ENCODE assay signal across 9 cellular contexts in genomic region chr4:1172971-1173757, GRCh38. TPM values are rescaled to one million over a fixed set of nuclear protein-coding genes. Genes with fewer than 3 reads are reported as not detected.
DNase-seq lines count a peak whose midpoint lies in the region; ATAC-seq and TF ChIP-seq lines count a peak whose summit lies in the region.
"Had no signal": no experiment of that assay in that cellular context is flagged by ENCODE, and none has a peak within 500 bp of the region (broad histone marks: within the 10 kb centered on the region; RNA-seq: fewer than 3 reads in every experiment).

No MANE protein-coding gene starts in this region.

- H3K4me2 ChIP-seq in SK-N-SH: no peak overlapping the region

- H3K9me2 ChIP-seq in SK-N-SH: no peaks in the 10 kb centered on the region

- TF ChIP-seq CTCF in SK-N-SH (IDR thresholded peaks at IDR 0.05) (no peak), lung (IDR thresholded peaks at IDR 0.05; ENCODE audit: control extremely low read depth, extremely low read depth) (no peak), tibial nerve (IDR thresholded peaks at IDR 0.05) (no peak)

- CTCF ChIA-PET in SK-N-SH (lab: Yijun Ruan, JAX): interaction anchor here (1.6 kb wide), 1 partner anchor 60 kb away, joined by 4 read pairs; no protein-coding TSS in a partner anchor

- no peak for TF ChIP-seq EP300 in SK-N-SH (IDR thresholded peaks at IDR 0.05; ENCODE audit: borderline replicate concordance in 1 of 2, low read depth in 1 of 2, low read length in 1 of 2)
- peak in 1 of 2 donors; percentile 74 for TF ChIP-seq EP300 in tibial nerve (IDR thresholded peaks at IDR 0.05)

- WGBS in SK-N-SH (ENCODE audit: low lambda C conversion rate): 77% methylated on average over 13 of the region's 20 CpGs
- 58 to 59% methylated on average over 19 of the region's 20 CpGs for WGBS in lung, 2 donors
- 45 to 51% methylated on average over 19 to 20 of the region's 20 CpGs for WGBS in tibial nerve, 2 donors

- H3K4me1 ChIP-seq in SK-N-SH (ENCODE audit: control insufficient read depth in 1 of 2, insufficient read depth in 2 of 2, low read depth in 1 of 2, low read length in 1 of 2): peaks cover 0 to 2% of the 10 kb centered on the region in 2 experiments; a peak in 1 of 4 replicates
- peaks cover 0 to 16% of the 10 kb centered on the region in 2 donors for H3K4me1 ChIP-seq in lung (ENCODE audit: control insufficient read depth in 2 of 2, insufficient read depth in 2 of 2, low read length in 2 of 2)
- peaks cover 0 to 49% (median 21%) of the 10 kb centered on the region in 4 donors for H3K4me1 ChIP-seq in tibial nerve

- no peaks in the 10 kb centered on the region for H4K20me1 ChIP-seq in SK-N-SH (ENCODE audit: insufficient read depth)

- no peaks in the 10 kb centered on the region for H3F3A ChIP-seq in SK-N-SH (replicated peaks; ENCODE audit: insufficient read depth)

- peak; percentile 38 for DNase-seq in SK-N-SH
- peak; percentile 97 for DNase-seq in epidermal melanocyte (ENCODE audit: insufficient read length, low spot score)
- DNase-seq in lung (ENCODE audit: low spot score): no peak
- DNase-seq in tibial nerve (ENCODE audit: low spot score in 2 of 2): peak in 1 of 2 donors; percentile 61
- DNase-seq in activated T-cell treated with anti-CD3 and anti-CD28 coated beads for 4 hours: no peak
- no peak for DNase-seq in DMS79 (lab: John Stamatoyannopoulos, UW)

- H3K9ac ChIP-seq in SK-N-SH: no peak overlapping the region

- TF ChIP-seq RAD21 in SK-N-SH (IDR thresholded peaks at IDR 0.05; ENCODE audit: low read length): no peak

- H3K9me3 ChIP-seq in SK-N-SH: no peaks in the 10 kb centered on the region
- H3K9me3 ChIP-seq in lung (ENCODE audit: control insufficient read depth in 2 of 2, insufficient read depth in 1 of 2, low read length in 1 of 2): no peaks in the 10 kb centered on the region
- H3K9me3 ChIP-seq in tibial nerve: no peaks in the 10 kb centered on the region
- H3K9me3 ChIP-seq: mucosa of descending colon had no signal

- POLR2A ChIA-PET in SK-N-SH (lab: Yijun Ruan, JAX): no interaction called here

- no peak for TF ChIP-seq POLR2A in tibial nerve (IDR thresholded peaks at IDR 0.05)

- ATAC-seq in SK-N-SH treated with all-trans-retinoic acid at 6 μM for 48 hours (no peak), lung (ENCODE audit: insufficient read depth, low FRiP score) (no peak), GM21825 (IDR thresholded peaks at IDR 0.05; ENCODE audit: unreplicated experiment) (no peak)

- H3K27me3 ChIP-seq in SK-N-SH (ENCODE audit: insufficient read depth): peaks cover 12% of the 10 kb centered on the region
- H3K27me3 ChIP-seq in lung (ENCODE audit: control insufficient read depth, insufficient read depth): no peaks in the 10 kb centered on the region
- H3K27me3 ChIP-seq in tibial nerve: peaks cover 0 to 29% of the 10 kb centered on the region in 2 donors

- H2AFZ ChIP-seq in SK-N-SH (ENCODE audit: low read depth): no peak overlapping the region

- H3K4me3 ChIP-seq in SK-N-SH (ENCODE audit: low read depth in 2 of 2, low read length in 1 of 2) (no peak overlapping the region), lung (no peak overlapping the region), tibial nerve (no peak overlapping the region)
- H3K4me3 ChIP-seq: mucosa of descending colon had no signal

- H3K36me3 ChIP-seq in SK-N-SH (replicated peaks in 1 of 2; ENCODE audit: control insufficient read depth in 1 of 2, insufficient read depth in 2 of 2, low read length in 1 of 2) (no peaks in the 10 kb centered on the region), lung (ENCODE audit: control insufficient read depth in 2 of 2, insufficient read depth in 2 of 2, low read length in 2 of 2) (no peaks in the 10 kb centered on the region), tibial nerve (peaks cover 0 to 8% (median 0%) of the 10 kb centered on the region in 3 donors)

- no peak overlapping the region for H3K27ac ChIP-seq in SK-N-SH (ENCODE audit: low read depth in 2 of 2, low read length in 1 of 2)
- H3K27ac ChIP-seq in lung (ENCODE audit: low read depth in 1 of 2, low read length in 1 of 2): peak overlapping the region; percentile 1 to 40
- H3K27ac ChIP-seq in tibial nerve: peak overlapping the region in 3 of 4 donors; percentile 48 to 78 (median 78)

- no peaks in the 10 kb centered on the region for H3K79me2 ChIP-seq in SK-N-SH (ENCODE audit: insufficient read depth)

TF ChIP-seq in SK-N-SH, 30 proteins besides CTCF, POLR2A, EP300 and RAD21:
- TF ChIP-seq USF2 (IDR thresholded peaks at IDR 0.05; ENCODE audit: borderline replicate concordance, low read depth, low read length): no peak
- TF ChIP-seq ELF1 (IDR thresholded peaks at IDR 0.05): no peak
- TF ChIP-seq NRF1 (IDR thresholded peaks at IDR 0.05; ENCODE audit: low read depth, low read length): no peak
- no peak for TF ChIP-seq GABPA (IDR thresholded peaks at IDR 0.05; ENCODE audit: low read depth)
TF ChIP-seq in SK-N-SH: peak in this region for 0.

TF ChIP-seq in SK-N-SH treated with all-trans-retinoic acid at 6 μM for 48 hours, 23 proteins besides CTCF, POLR2A, EP300 and RAD21:
- TF ChIP-seq CREB5 (CRISPR knock-in tag; IDR thresholded peaks at IDR 0.05; ENCODE audit: low read depth): no peak
- no peak for TF ChIP-seq TOX (CRISPR knock-in tag; IDR thresholded peaks at IDR 0.05; ENCODE audit: borderline replicate concordance)
- TF ChIP-seq GLIS3 (CRISPR knock-in tag; IDR thresholded peaks at IDR 0.05): no peak
- TF ChIP-seq ZNF70 (CRISPR knock-in tag; IDR thresholded peaks at IDR 0.05): no peak
- no peak for TF ChIP-seq OSR1 (CRISPR knock-in tag; IDR thresholded peaks at IDR 0.05)
- TF ChIP-seq POU6F1 (CRISPR knock-in tag; IDR thresholded peaks at IDR 0.05; ENCODE audit: borderline replicate concordance, low read depth): no peak
- no peak for TF ChIP-seq ARNTL (CRISPR knock-in tag; IDR thresholded peaks at IDR 0.05; ENCODE audit: borderline replicate concordance, low read depth)
TF ChIP-seq in SK-N-SH treated with all-trans-retinoic acid at 6 μM for 48 hours: peak in this region for 0.

RNA-seq across cellular contexts. Expression of gene SPON2, which starts 0.8 kb away (rescaled TPM):
- polyA plus RNA-seq in SK-N-SH (2012; rRNA removed) (11.4 and 14.5 TPM in 2 replicates), lung (100 to 1,000 TPM in 1 of 2 donors, 10 to 100 TPM in 1; 21.0 to 105 TPM)
- polyA plus RNA-seq in SK-N-SH (2012; cell fraction: cytosol; rRNA removed): 4.0 and 5.2 TPM in 2 replicates
- 140 and 311 TPM in 2 replicates for polyA plus RNA-seq in SK-N-SH (2012; cell fraction: nucleus; rRNA removed)
- total RNA-seq in lung (100 to 1,000 TPM in 1 of 2 donors, 10 to 100 TPM in 1; 31.6 to 106 TPM), tibial nerve (10 to 100 TPM; 39.3 to 91.0 (median 45.5) TPM)

RNA-seq across cellular contexts. Expression of gene RNF212, which starts 59.8 kb away (rescaled TPM):
- polyA plus RNA-seq in SK-N-SH (2012; rRNA removed): 7.0 and 9.3 TPM in 2 replicates
- 6.6 and 7.1 TPM in 2 replicates for polyA plus RNA-seq in SK-N-SH (2012; cell fraction: cytosol; rRNA removed)
- 21.0 and 25.2 TPM in 2 replicates for polyA plus RNA-seq in SK-N-SH (2012; cell fraction: nucleus; rRNA removed)
- total RNA-seq in lung: 1 to 10 TPM; 4.5 to 8.8 TPM
- 1 to 10 TPM; 3.5 to 6.2 TPM for polyA plus RNA-seq in lung
- 10 to 100 TPM in 2 of 4 donors, 1 to 10 TPM in 2; 2.5 to 24.7 (median 9.8) TPM for total RNA-seq in tibial nerve

Comparison
In these comparisons a context has a peak if more than half of its experiments do, and no peak if none do; other contexts are left out.
1. DNase-seq: peak in SK-N-SH (single experiment) and epidermal melanocyte (single experiment); none in lung (single experiment), activated T-cell treated with anti-CD3 and anti-CD28 coated beads for 4 hours (single experiment) and DMS79 (single experiment).
2. H3K27ac ChIP-seq: peak in lung (2 of 2) and tibial nerve (3 of 4); none in SK-N-SH (0 of 2).